In the genomic region with DNA sequence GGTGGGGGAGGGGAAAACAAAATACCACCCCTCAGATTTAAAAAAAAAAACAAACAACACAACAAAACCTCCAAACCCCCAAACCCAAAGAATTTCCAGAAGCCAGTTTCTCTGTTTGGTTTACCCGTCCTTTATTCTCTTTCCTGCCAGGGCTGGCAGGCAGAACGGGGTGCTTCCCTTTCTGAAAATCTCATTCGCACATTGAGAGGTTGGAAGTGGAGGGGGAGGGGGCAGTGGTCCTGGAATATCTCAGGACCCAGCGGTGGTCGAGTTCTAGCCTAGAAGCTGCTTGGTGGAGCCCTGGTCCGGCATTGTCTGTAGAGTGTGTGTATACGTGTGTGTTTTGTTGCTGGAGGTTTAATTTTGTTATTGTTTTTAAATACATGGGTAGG, we compare ENCODE assay signal across 8 cellular contexts. TPM values are rescaled to one million over a fixed set of nuclear protein-coding genes. Genes with fewer than 3 reads are reported as not detected.
DNase-seq lines count a peak whose midpoint lies in the region; ATAC-seq, FAIRE-seq and TF ChIP-seq lines count a peak whose summit lies in the region.

No MANE protein-coding gene starts in this region.

- TF ChIP-seq CTCF in A549 (IDR thresholded peaks at IDR 0.05) (no peak), GM12875 (IDR thresholded peaks at IDR 0.05; ENCODE audit: borderline replicate concordance, insufficient read depth, low read depth, low read length) (no peak)

- no peak for TF ChIP-seq POLR2A in A549 (IDR thresholded peaks at IDR 0.05; ENCODE audit: low read length)

- TF ChIP-seq EP300 in A549 (IDR thresholded peaks at IDR 0.05), result no peak

- intact Hi-C loops in activated T-helper 1 cell treated with anti-CD3 and anti-CD28 coated beads, Interleukin-12 subunit alpha, Interleukin-12 subunit beta, Interleukin-2, Interleukin-4 antibody, amounts not matched to agents 30 ng/mL and 10 ng/mL and 1 ng/mL, durations not matched to agents 14 hours and 24 hours and 36 hours (cut with micrococcal nuclease), result loop anchor here (1.0 to 5.0 kb wide), 3 partner anchors 23 to 369 kb away; a partner anchor contains a TSS

- H3K36me3 ChIP-seq in iPS-20b (ENCODE audit: insufficient read depth, low read depth, low read length) (no peaks in the 10 kb centered on the region), subcutaneous abdominal adipose tissue (ENCODE audit: control insufficient read depth in 5 of 5, insufficient read depth in 5 of 5, low read length in 5 of 5) (no peaks in the 10 kb centered on the region)

- no peak for FAIRE-seq in A549 (lab: Jason Lieb, UNC)

- H3K9me3 Mint-ChIP-seq in activated T-helper 1 cell treated with anti-CD3 and anti-CD28 coated beads, Interleukin-12 subunit alpha, Interleukin-12 subunit beta, Interleukin-2, Interleukin-4 antibody, amounts not matched to agents 30 ng/mL and 10 ng/mL and 1 ng/mL, durations not matched to agents 14 hours and 24 hours and 36 hours, result peaks cover 3% of the 10 kb centered on the region

- peaks cover 57% of the 10 kb centered on the region for H3K4me1 Mint-ChIP-seq in activated T-helper 1 cell treated with anti-CD3 and anti-CD28 coated beads, Interleukin-12 subunit alpha, Interleukin-12 subunit beta, Interleukin-2, Interleukin-4 antibody, amounts not matched to agents 30 ng/mL and 10 ng/mL and 1 ng/mL, durations not matched to agents 14 hours and 24 hours and 36 hours (ENCODE audit: low read depth)

- peak overlapping the region; percentile 98 to 99 for H3K27ac ChIP-seq in A549
- H3K27ac ChIP-seq in iPS-20b (ENCODE audit: low read length), result peak overlapping the region; percentile 58
- peak overlapping the region; percentile 89 for H3K27ac ChIP-seq in subcutaneous abdominal adipose tissue (ENCODE audit: low read depth, low read length)

- DNase-seq in A549 (ENCODE audit: low read depth in 1 of 2, low spot score in 1 of 2), result no peak
- no peak for DNase-seq in activated T-helper 1 cell treated with anti-CD3 and anti-CD28 coated beads, Interleukin-12 subunit alpha, Interleukin-12 subunit beta, Interleukin-2, Interleukin-4 antibody, amounts not matched to agents 30 ng/mL and 10 ng/mL and 1 ng/mL, durations not matched to agents 14 hours and 24 hours and 36 hours (ENCODE audit: low spot score)

- H3K4me3 Mint-ChIP-seq in activated T-helper 1 cell treated with anti-CD3 and anti-CD28 coated beads, Interleukin-12 subunit alpha, Interleukin-12 subunit beta, Interleukin-2, Interleukin-4 antibody, amounts not matched to agents 30 ng/mL and 10 ng/mL and 1 ng/mL, durations not matched to agents 14 hours and 24 hours and 36 hours, result peak overlapping the region; percentile 87

- H3K27me3 ChIP-seq in iPS-20b (ENCODE audit: insufficient read depth, low read length), result peaks cover 24% of the 10 kb centered on the region
- H3K27me3 ChIP-seq in subcutaneous abdominal adipose tissue (ENCODE audit: control insufficient read depth in 5 of 5, insufficient read depth in 4 of 5, low read length in 5 of 5), result no peaks in the 10 kb centered on the region

- H3K4me1 ChIP-seq in A549 (peaks cover 49% of the 10 kb centered on the region), iPS-20b (ENCODE audit: insufficient read depth, low read length) (peaks cover 22% of the 10 kb centered on the region), subcutaneous abdominal adipose tissue (ENCODE audit: control insufficient read depth in 5 of 5, insufficient read depth in 5 of 5, low read length in 5 of 5) (peaks cover 10 to 49% (median 40%) of the 10 kb centered on the region in 5 donors)

- ATAC-seq in A549, result no peak
- no peak for ATAC-seq in HG03025 (IDR thresholded peaks at IDR 0.05; ENCODE audit: low FRiP score, unreplicated experiment)
- ATAC-seq in HG03354 (IDR thresholded peaks at IDR 0.05; ENCODE audit: poor library complexity, severe bottlenecking, unreplicated experiment), result no peak
- no peak for ATAC-seq in HG02610 (IDR thresholded peaks at IDR 0.05; ENCODE audit: unreplicated experiment)

- H3K4me3 ChIP-seq in A549 (peak overlapping the region; percentile 79), GM12875 (ENCODE audit: low read depth, low read length) (peak overlapping the region; percentile 75), iPS-20b (ENCODE audit: low read length) (peak overlapping the region; percentile 89), subcutaneous abdominal adipose tissue (ENCODE audit: low read depth in 1 of 5, low read length in 5 of 5) (peak overlapping the region; percentile 79 to 86 (median 82))

- TF ChIP-seq RAD21 in A549 (conservative IDR thresholded peaks at IDR 0.05 in 1 of 2, IDR thresholded peaks at IDR 0.05 in 1 of 2), result no peak

- POLR2A ChIA-PET in A549 (lab: Yijun Ruan, JAX), result interaction anchor here (0.8 kb wide), 1 partner anchor 45 kb away, joined by 3 read pairs; no protein-coding TSS in a partner anchor

- peak overlapping the region; percentile 92; the same call in 1 of the 2 replicates for H3K9ac ChIP-seq in iPS-20b (ENCODE audit: low read depth, low read length)
- H3K9ac ChIP-seq in subcutaneous abdominal adipose tissue (ENCODE audit: low read length in 5 of 5), result peak overlapping the region; percentile 70 to 86 (median 84)

- H3K9me3 ChIP-seq in A549 (no peaks in the 10 kb centered on the region), iPS-20b (ENCODE audit: insufficient read depth, low read depth, low read length) (no peaks in the 10 kb centered on the region), subcutaneous abdominal adipose tissue (ENCODE audit: control insufficient read depth in 5 of 5, low read length in 5 of 5) (no peaks in the 10 kb centered on the region)

- H3K4me2 ChIP-seq in A549, result peak overlapping the region; percentile 95

- WGBS in A549 (ENCODE audit: missing lambda C conversion rate), result 1% methylated on average over 7 of the region's 7 CpGs

- peaks cover 11% of the 10 kb centered on the region for H3K36me3 Mint-ChIP-seq in activated T-helper 1 cell treated with anti-CD3 and anti-CD28 coated beads, Interleukin-12 subunit alpha, Interleukin-12 subunit beta, Interleukin-2, Interleukin-4 antibody, amounts not matched to agents 30 ng/mL and 10 ng/mL and 1 ng/mL, durations not matched to agents 14 hours and 24 hours and 36 hours (ENCODE audit: low read depth)

- H3K27me3 Mint-ChIP-seq in activated T-helper 1 cell treated with anti-CD3 and anti-CD28 coated beads, Interleukin-12 subunit alpha, Interleukin-12 subunit beta, Interleukin-2, Interleukin-4 antibody, amounts not matched to agents 30 ng/mL and 10 ng/mL and 1 ng/mL, durations not matched to agents 14 hours and 24 hours and 36 hours (ENCODE audit: insufficient read depth), result peaks cover 19% of the 10 kb centered on the region

- CTCF ChIA-PET in A549 (lab: Yijun Ruan, JAX), result interaction anchor here (0.5 to 1.5 kb wide), 4 partner anchors 42 to 92 kb away, joined by 3 to 7 read pairs (median 3); no protein-coding TSS in a partner anchor

- H3K27ac Mint-ChIP-seq in activated T-helper 1 cell treated with anti-CD3 and anti-CD28 coated beads, Interleukin-12 subunit alpha, Interleukin-12 subunit beta, Interleukin-2, Interleukin-4 antibody, amounts not matched to agents 30 ng/mL and 10 ng/mL and 1 ng/mL, durations not matched to agents 14 hours and 24 hours and 36 hours, result peak overlapping the region; percentile 25

TF ChIP-seq in A549, 52 proteins besides CTCF, POLR2A, EP300 and RAD21:
- TF ChIP-seq TFCP2L1 (CRISPR knock-in tag; IDR thresholded peaks at IDR 0.05), result 0 out of 2 replicates have a peak, but pooled peaks have one; percentile 18
- TF ChIP-seq, protein P1, sequence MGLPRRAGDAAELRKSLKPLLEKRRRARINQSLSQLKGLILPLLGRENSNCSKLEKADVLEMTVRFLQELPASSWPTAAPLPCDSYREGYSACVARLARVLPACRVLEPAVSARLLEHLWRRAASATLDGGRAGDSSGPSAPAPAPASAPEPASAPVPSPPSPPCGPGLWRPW (IDR thresholded peaks at IDR 0.05), result no peak
- no peak for TF ChIP-seq NFE2L2 (conservative IDR thresholded peaks at IDR 0.05; ENCODE audit: low read length)
- TF ChIP-seq JUNB (IDR thresholded peaks at IDR 0.05), result no peak
TF ChIP-seq in A549: peak in this region for 1.

RNA-seq across cellular contexts. Expression of a gene that starts 1.3 kb away (rescaled TPM):
- 21.6 and 44.7 TPM in 2 replicates for polyA plus RNA-seq in A549 (2011; rRNA removed)
- 78.5 and 97.9 TPM in 2 replicates for polyA plus RNA-seq in A549 (2012; cell fraction: cytosol; rRNA removed)
- 128 and 142 TPM in 2 replicates for polyA plus RNA-seq in A549 (2012; cell fraction: nucleus; rRNA removed)
- polyA plus RNA-seq in A549 (2017; fragmentation: RNase III; extraction: RNeasy Plus Mini Kit Qiagen cat#74134 plus additional on column Dnase treatment), result 118 to 129 TPM (median 125 TPM) in 3 replicates
- polyA minus RNA-seq in A549 (2011; rRNA and poly(A)+ RNA removed), result 89.1 and 130 TPM in 2 replicates
- total RNA-seq in activated T-helper 1 cell treated with anti-CD3 and anti-CD28 coated beads, Interleukin-12 subunit alpha, Interleukin-12 subunit beta, Interleukin-2, Interleukin-4 antibody, amounts not matched to agents 30 ng/mL and 10 ng/mL and 1 ng/mL, durations not matched to agents 14 hours and 24 hours and 36 hours, result 45.4 and 45.8 TPM in 2 replicates
